Comparison of ENCODE assay signal across 8 cellular contexts in the genomic region with DNA sequence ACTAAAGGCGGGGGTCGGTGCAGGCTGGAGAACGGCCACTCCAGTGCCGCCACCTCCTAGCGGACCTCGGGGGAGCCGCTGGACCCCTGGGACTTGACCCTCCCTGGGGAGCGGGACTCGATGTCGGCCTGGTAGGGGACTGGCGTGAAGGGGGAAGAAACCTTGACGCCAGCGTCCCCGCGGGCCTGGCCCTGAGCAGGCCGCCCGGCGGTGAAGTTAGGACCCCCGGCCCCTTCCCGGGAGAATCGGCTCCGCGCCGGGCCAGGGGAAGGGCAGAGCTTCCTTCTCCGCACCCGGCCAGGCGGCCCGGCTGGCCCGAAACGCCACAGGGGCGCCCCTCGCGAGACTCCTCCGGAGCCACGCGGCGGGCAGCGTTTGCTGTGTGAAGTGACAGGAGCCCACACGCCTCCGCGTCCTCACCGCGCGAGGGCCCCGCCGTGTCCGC. TPM values are rescaled to one million over a fixed set of nuclear protein-coding genes. Genes with fewer than 3 reads are reported as not detected.
DNase-seq lines count a peak whose midpoint lies in the region; ATAC-seq, FAIRE-seq and TF ChIP-seq lines count a peak whose summit lies in the region.

No MANE protein-coding gene starts in this region.

- TF ChIP-seq RAD21 in A549 (conservative IDR thresholded peaks at IDR 0.05 in 1 of 2, IDR thresholded peaks at IDR 0.05 in 1 of 2): no peak
- TF ChIP-seq RAD21 in HepG2 (CRISPR knock-in tag; IDR thresholded peaks at IDR 0.05): no peak

- ATAC-seq in A549 (peak; percentile 10 to 33; a peak in 4 of 6 replicates), GM19035 (IDR thresholded peaks at IDR 0.05; ENCODE audit: unreplicated experiment) (peak; percentile 39), body of pancreas (peak; percentile 47), HepG2 (peak; percentile 3; the same call in 2 of the 3 replicates), sciatic nerve (no peak)

- peak in 1 of 2 experiments; percentile 66 for DNase-seq in A549 (ENCODE audit: low read depth in 1 of 2, low spot score in 1 of 2)
- DNase-seq in MG63: no peak
- no peak for DNase-seq in body of pancreas
- no peak for DNase-seq in HepG2 (ENCODE audit: low spot score)
- no peak for DNase-seq in testis
- DNase-seq in NCI-H1930 (lab: John Stamatoyannopoulos, UW): no peak
- DNase-seq in sciatic nerve (ENCODE audit: low spot score): no peak

- FAIRE-seq in A549 (lab: Jason Lieb, UNC) (no peak), HepG2 (lab: Jason Lieb, UNC) (no peak)

- H2AFZ ChIP-seq in HepG2 (ENCODE audit: low read length): no peak overlapping the region

- peak overlapping the region; percentile 95 for H3K9ac ChIP-seq in HepG2 (ENCODE audit: insufficient read depth, low read depth, low read length)

- no peaks in the 10 kb centered on the region for H3K9me3 ChIP-seq in A549
- no peaks in the 10 kb centered on the region for H3K9me3 ChIP-seq in MG63
- no peaks in the 10 kb centered on the region for H3K9me3 ChIP-seq in body of pancreas
- H3K9me3 ChIP-seq in HepG2 (ENCODE audit: low read length): no peaks in the 10 kb centered on the region
- H3K9me3 ChIP-seq in testis: no peaks in the 10 kb centered on the region

- TF ChIP-seq CTCF in A549 (IDR thresholded peaks at IDR 0.05): no peak
- TF ChIP-seq CTCF in body of pancreas (IDR thresholded peaks at IDR 0.05): no peak
- no peak for TF ChIP-seq CTCF in HepG2 (CRISPR knock-in tag; IDR thresholded peaks at IDR 0.05)
- no peak for TF ChIP-seq CTCF in testis (IDR thresholded peaks at IDR 0.05)

- no peaks in the 10 kb centered on the region for H4K20me1 ChIP-seq in HepG2 (ENCODE audit: insufficient read depth, low read length)

- TF ChIP-seq POLR2A in A549 (IDR thresholded peaks at IDR 0.05; ENCODE audit: low read length) (no peak), body of pancreas (IDR thresholded peaks at IDR 0.05) (no peak), HepG2 (IDR thresholded peaks at IDR 0.05; ENCODE audit: insufficient read depth in 1 of 2, low read depth in 2 of 2, low read length in 2 of 2) (no peak; a peak in 1 of 4 replicates), testis (IDR thresholded peaks at IDR 0.05) (no peak)

- H3K36me3 ChIP-seq in MG63: peaks cover 46% of the 10 kb centered on the region
- peaks cover 2 to 7% of the 10 kb centered on the region in 2 donors for H3K36me3 ChIP-seq in body of pancreas (replicated peaks in 1 of 2; ENCODE audit: insufficient read depth in 1 of 2, low read depth in 2 of 2)
- H3K36me3 ChIP-seq in HepG2 (replicated peaks in 1 of 2; ENCODE audit: control insufficient read depth in 1 of 2, insufficient read depth in 2 of 2, low read length in 2 of 2): peaks cover 19 to 34% of the 10 kb centered on the region in 2 experiments
- no peaks in the 10 kb centered on the region for H3K36me3 ChIP-seq in testis (ENCODE audit: low read depth, missing control alignments)

- under 1% methylated on average over 24 of the region's 47 CpGs for WGBS in A549 (ENCODE audit: missing lambda C conversion rate)
- WGBS in body of pancreas, 2 donors: 1 to 4% methylated on average over 5 to 46 of the region's 47 CpGs
- WGBS in HepG2 (ENCODE audit: low lambda C conversion rate): 1% methylated on average over 21 of the region's 47 CpGs
- 1% methylated on average over 30 of the region's 47 CpGs; no CpG with 5 or more reads in 1 of the 2 donors for WGBS in testis, 2 donors

- CTCF ChIA-PET in A549 (lab: Yijun Ruan, JAX): interaction anchor here (0.7 to 21.7 kb wide), 8 partner anchors 11 to 105 kb away, joined by 3 to 191 read pairs (median 8); a partner anchor contains a TSS
- CTCF ChIA-PET in HepG2 (lab: Yijun Ruan, JAX; ENCODE audit: low intra/inter-chr PET ratio, low total read pairs): no interaction called here

- H3K4me3 ChIP-seq in A549: peak overlapping the region; percentile 94
- peak overlapping the region; percentile 93 for H3K4me3 ChIP-seq in MG63
- peak overlapping the region; percentile 43 to 92 for H3K4me3 ChIP-seq in body of pancreas
- peak overlapping the region; percentile 69 to 99 (median 92) for H3K4me3 ChIP-seq in HepG2 (replicated peaks in 1 of 3; ENCODE audit: insufficient read depth in 1 of 3, low read depth in 2 of 3, low read length in 3 of 3)
- peak overlapping the region; percentile 68 to 83 for H3K4me3 ChIP-seq in testis

- intact Hi-C loops in body of pancreas (cut with DNase I): no loop called here
- intact Hi-C loops in HepG2 (cut with micrococcal nuclease; ENCODE audit: unreplicated experiment): no loop called here
- intact Hi-C loops in testis (cut with DNase I; ENCODE audit: low total_unique reads): no loop called here
- intact Hi-C loops in sciatic nerve (cut with DNase I): no loop called here

- in situ Hi-C loops in HepG2 (cut with HindIII; ENCODE audit: extremely low pct_ligation_motif_present, low pct_unique_long_range_greater_than_20kb): no loop called here

- no peaks in the 10 kb centered on the region for H3K27me3 ChIP-seq in MG63
- H3K27me3 ChIP-seq in body of pancreas: no peaks in the 10 kb centered on the region
- no peaks in the 10 kb centered on the region for H3K27me3 ChIP-seq in HepG2 (ENCODE audit: control insufficient read depth in 1 of 2, insufficient read depth in 2 of 2, low read length in 2 of 2)
- H3K27me3 ChIP-seq in testis: no peaks in the 10 kb centered on the region

- POLR2A ChIA-PET in A549 (lab: Yijun Ruan, JAX): interaction anchor here (0.6 to 3.1 kb wide), 3 partner anchors 14 to 172 kb away, joined by 3 to 11 read pairs (median 3); a partner anchor contains a TSS
- POLR2A ChIA-PET in HepG2 (lab: Yijun Ruan, JAX): interaction anchor here (0.6 to 3.4 kb wide), 8 partner anchors 9 to 41 kb away, joined by 3 to 14 read pairs (median 4); a partner anchor contains a TSS

- H3K79me2 ChIP-seq in HepG2 (ENCODE audit: insufficient read depth, low read length): peaks cover 20% of the 10 kb centered on the region

- H3K27ac ChIP-seq in A549: peak overlapping the region; percentile 94 to 96
- H3K27ac ChIP-seq in body of pancreas: peak overlapping the region; percentile 64 to 86 (median 70)
- peak overlapping the region; percentile 64 for H3K27ac ChIP-seq in HepG2 (ENCODE audit: extremely low read length, insufficient read depth, low read length)
- peak overlapping the region in 1 of 2 donors; percentile 55 for H3K27ac ChIP-seq in testis

- no TSS peak for BruUV-seq in HepG2 (replicated peaks; lab: Mats Ljungman, UMichigan)

- peak overlapping the region; percentile 99 for H3K4me2 ChIP-seq in A549
- peak overlapping the region; percentile 96 for H3K4me2 ChIP-seq in HepG2 (ENCODE audit: low read depth, low read length)

- H3K4me1 ChIP-seq in A549: peaks cover 19% of the 10 kb centered on the region
- H3K4me1 ChIP-seq in body of pancreas: peaks cover 33% of the 10 kb centered on the region
- peaks cover 28% of the 10 kb centered on the region for H3K4me1 ChIP-seq in HepG2 (ENCODE audit: insufficient read depth, low read length)
- H3K4me1 ChIP-seq in testis: peaks cover 19% of the 10 kb centered on the region

- TF ChIP-seq EP300 in A549 (IDR thresholded peaks at IDR 0.05): no peak
- no peak for TF ChIP-seq EP300 in HepG2 (IDR thresholded peaks at IDR 0.05; ENCODE audit: low read depth in 2 of 2, low read length in 2 of 2)
- TF ChIP-seq EP300 in HepG2 (CRISPR knock-in tag; IDR thresholded peaks at IDR 0.05; ENCODE audit: borderline replicate concordance): 0 out of 2 replicates have a peak, but pooled peaks have one; percentile 24

RNA-seq across cellular contexts. Expression of a gene that starts 0.4 kb away (rescaled TPM):
- 48.1 and 59.5 TPM in 2 replicates for polyA plus RNA-seq in A549 (2011; rRNA removed)
- 169 and 171 TPM in 2 replicates for polyA plus RNA-seq in A549 (2012; cell fraction: cytosol; rRNA removed)
- 577 and 749 TPM in 2 replicates for polyA plus RNA-seq in A549 (2012; cell fraction: nucleus; rRNA removed)
- polyA plus RNA-seq in A549 (2017; fragmentation: RNase III; extraction: RNeasy Plus Mini Kit Qiagen cat#74134 plus additional on column Dnase treatment): 81.5 to 84.8 TPM (median 83.6 TPM) in 3 replicates
- 25.8 and 30.8 TPM in 2 replicates for polyA minus RNA-seq in A549 (2011; rRNA and poly(A)+ RNA removed)
- total RNA-seq in MG63 (2014; rRNA removed; shearing (Covaris generic); ENCODE audit: low replicate concordance): 104 and 123 TPM in 2 replicates
- 100 to 1,000 TPM in 1 of 2 donors, 10 to 100 TPM in 1; 76.0 to 128 TPM for total RNA-seq in body of pancreas
- 67.9 and 109 TPM in 2 replicates for total RNA-seq in HepG2 (2016; rRNA removed; fragmentation: Illumina TruSeq; extraction: Trizol)
- 206 and 220 TPM in 2 replicates for total RNA-seq in HepG2 (2016; cell fraction: cytosol; rRNA removed; fragmentation: Illumina TruSeq; extraction: Trizol; ENCODE audit: low read depth)
- total RNA-seq in HepG2 (2016; cell fraction: insoluble cytoplasmic fraction; rRNA removed; fragmentation: Illumina TruSeq; extraction: Trizol): 58.4 and 113 TPM in 2 replicates
- total RNA-seq in HepG2 (2016; cell fraction: membrane; rRNA removed; fragmentation: Illumina TruSeq; extraction: Trizol): 268 and 276 TPM in 2 replicates
- 69.9 and 102 TPM in 2 replicates for total RNA-seq in HepG2 (2016; cell fraction: nucleus; rRNA removed; fragmentation: Illumina TruSeq; extraction: Trizol)
- polyA plus RNA-seq in HepG2 (2011; rRNA removed): 81.0 and 108 TPM in 2 replicates
- polyA plus RNA-seq in HepG2 (2011; cell fraction: cytosol; rRNA removed): 64.5 and 97.7 TPM in 2 replicates
- 583 and 668 TPM in 2 replicates for polyA plus RNA-seq in HepG2 (2011; cell fraction: nucleus; rRNA removed)
- polyA plus RNA-seq in HepG2 (2012): 82.7 and 123 TPM in 2 replicates
- 353 and 384 TPM in 2 replicates for polyA plus RNA-seq in HepG2 (2016; cell fraction: cytosol; fragmentation: Illumina TruSeq; extraction: Trizol; ENCODE audit: low read depth)
- polyA plus RNA-seq in HepG2 (2016; cell fraction: insoluble cytoplasmic fraction; fragmentation: Illumina TruSeq; extraction: Trizol; ENCODE audit: low read depth): 138 and 172 TPM in 2 replicates
- 444 and 521 TPM in 2 replicates for polyA plus RNA-seq in HepG2 (2016; cell fraction: membrane; fragmentation: Illumina TruSeq; extraction: Trizol; ENCODE audit: low read depth)
- polyA plus RNA-seq in HepG2 (2016; cell fraction: nucleus; fragmentation: Illumina TruSeq; extraction: Trizol; ENCODE audit: insufficient read depth, low read depth): 330 and 339 TPM in 2 replicates
- polyA minus RNA-seq in HepG2 (2011; rRNA and poly(A)+ RNA removed; ENCODE audit: low replicate concordance): 47.0 and 79.2 TPM in 2 replicates
- polyA minus RNA-seq in HepG2 (2011; cell fraction: cytosol; rRNA and poly(A)+ RNA removed): 31.7 and 34.4 TPM in 2 replicates
- 85.7 and 87.9 TPM in 2 replicates for polyA minus RNA-seq in HepG2 (2011; cell fraction: nucleus; rRNA and poly(A)+ RNA removed)
- total RNA-seq in testis: 100 to 1,000 TPM; 117 to 132 TPM
- 127 TPM for polyA plus RNA-seq in testis (ENCODE audit: insufficient read depth, low read depth, low replicate concordance)
- 57.1 TPM for total RNA-seq in sciatic nerve

RNA-seq across cellular contexts. Expression of a gene that starts 13.5 kb away (rescaled TPM):
- polyA plus RNA-seq in A549 (2011; rRNA removed): 89.4 and 93.8 TPM in 2 replicates
- polyA plus RNA-seq in A549 (2012; cell fraction: cytosol; rRNA removed): 230 and 300 TPM in 2 replicates
- polyA plus RNA-seq in A549 (2012; cell fraction: nucleus; rRNA removed): 472 and 641 TPM in 2 replicates
- polyA plus RNA-seq in A549 (2017; fragmentation: RNase III; extraction: RNeasy Plus Mini Kit Qiagen cat#74134 plus additional on column Dnase treatment): 122 to 130 TPM (median 126 TPM) in 3 replicates
- polyA minus RNA-seq in A549 (2011; rRNA and poly(A)+ RNA removed): 125 and 162 TPM in 2 replicates
- 103 and 181 TPM in 2 replicates for total RNA-seq in MG63 (2014; rRNA removed; shearing (Covaris generic); ENCODE audit: low replicate concordance)
- 10 to 100 TPM; 63.0 to 86.4 TPM for total RNA-seq in body of pancreas
- 106 and 124 TPM in 2 replicates for total RNA-seq in HepG2 (2016; rRNA removed; fragmentation: Illumina TruSeq; extraction: Trizol)
- total RNA-seq in HepG2 (2016; cell fraction: cytosol; rRNA removed; fragmentation: Illumina TruSeq; extraction: Trizol; ENCODE audit: low read depth): 87.3 and 88.2 TPM in 2 replicates
- total RNA-seq in HepG2 (2016; cell fraction: insoluble cytoplasmic fraction; rRNA removed; fragmentation: Illumina TruSeq; extraction: Trizol): 99.7 and 134 TPM in 2 replicates
- total RNA-seq in HepG2 (2016; cell fraction: membrane; rRNA removed; fragmentation: Illumina TruSeq; extraction: Trizol): 96.5 and 111 TPM in 2 replicates
- total RNA-seq in HepG2 (2016; cell fraction: nucleus; rRNA removed; fragmentation: Illumina TruSeq; extraction: Trizol): 89.5 and 106 TPM in 2 replicates
- polyA plus RNA-seq in HepG2 (2011; rRNA removed): 128 and 161 TPM in 2 replicates
- polyA plus RNA-seq in HepG2 (2011; cell fraction: cytosol; rRNA removed): 107 and 157 TPM in 2 replicates
- 389 and 467 TPM in 2 replicates for polyA plus RNA-seq in HepG2 (2011; cell fraction: nucleus; rRNA removed)
- 102 and 120 TPM in 2 replicates for polyA plus RNA-seq in HepG2 (2012)
- polyA plus RNA-seq in HepG2 (2016; cell fraction: cytosol; fragmentation: Illumina TruSeq; extraction: Trizol; ENCODE audit: low read depth): 96.5 and 102 TPM in 2 replicates
- polyA plus RNA-seq in HepG2 (2016; cell fraction: insoluble cytoplasmic fraction; fragmentation: Illumina TruSeq; extraction: Trizol; ENCODE audit: low read depth): 120 and 146 TPM in 2 replicates
- polyA plus RNA-seq in HepG2 (2016; cell fraction: membrane; fragmentation: Illumina TruSeq; extraction: Trizol; ENCODE audit: low read depth): 103 and 104 TPM in 2 replicates
- polyA plus RNA-seq in HepG2 (2016; cell fraction: nucleus; fragmentation: Illumina TruSeq; extraction: Trizol; ENCODE audit: insufficient read depth, low read depth): 225 and 229 TPM in 2 replicates
- 182 and 265 TPM in 2 replicates for polyA minus RNA-seq in HepG2 (2011; rRNA and poly(A)+ RNA removed; ENCODE audit: low replicate concordance)
- polyA minus RNA-seq in HepG2 (2011; cell fraction: cytosol; rRNA and poly(A)+ RNA removed): 76.6 and 80.3 TPM in 2 replicates
- polyA minus RNA-seq in HepG2 (2011; cell fraction: nucleus; rRNA and poly(A)+ RNA removed): 60.2 and 61.0 TPM in 2 replicates
- 100 to 1,000 TPM; 170 to 190 TPM for total RNA-seq in testis
- 178 TPM for polyA plus RNA-seq in testis (ENCODE audit: insufficient read depth, low read depth, low replicate concordance)
- total RNA-seq in sciatic nerve: 68.2 TPM

RNA-seq across cellular contexts. Expression of a gene that starts 13.6 kb away (rescaled TPM):
- 8.4 and 8.9 TPM in 2 replicates for polyA plus RNA-seq in A549 (2011; rRNA removed)
- polyA plus RNA-seq in A549 (2012; cell fraction: cytosol; rRNA removed): 18.8 and 28.0 TPM in 2 replicates
- polyA plus RNA-seq in A549 (2012; cell fraction: nucleus; rRNA removed): 72.7 and 93.7 TPM in 2 replicates
- 21.3 to 31.5 TPM (median 25.7 TPM) in 3 replicates for polyA plus RNA-seq in A549 (2017; fragmentation: RNase III; extraction: RNeasy Plus Mini Kit Qiagen cat#74134 plus additional on column Dnase treatment)
- 16.0 and 17.5 TPM in 2 replicates for polyA minus RNA-seq in A549 (2011; rRNA and poly(A)+ RNA removed)
- 41.2 and 41.6 TPM in 2 replicates for total RNA-seq in MG63 (2014; rRNA removed; shearing (Covaris generic); ENCODE audit: low replicate concordance)
- 10 to 100 TPM; 37.9 to 43.1 TPM for total RNA-seq in body of pancreas
- total RNA-seq in HepG2 (2016; rRNA removed; fragmentation: Illumina TruSeq; extraction: Trizol): 27.8 and 64.0 TPM in 2 replicates
- 72.5 and 73.8 TPM in 2 replicates for total RNA-seq in HepG2 (2016; cell fraction: cytosol; rRNA removed; fragmentation: Illumina TruSeq; extraction: Trizol; ENCODE audit: low read depth)
- 23.6 and 61.0 TPM in 2 replicates for total RNA-seq in HepG2 (2016; cell fraction: insoluble cytoplasmic fraction; rRNA removed; fragmentation: Illumina TruSeq; extraction: Trizol)
- total RNA-seq in HepG2 (2016; cell fraction: membrane; rRNA removed; fragmentation: Illumina TruSeq; extraction: Trizol): 95.0 and 98.0 TPM in 2 replicates
- 53.3 and 60.7 TPM in 2 replicates for total RNA-seq in HepG2 (2016; cell fraction: nucleus; rRNA removed; fragmentation: Illumina TruSeq; extraction: Trizol)
- polyA plus RNA-seq in HepG2 (2011; rRNA removed): 61.4 and 90.6 TPM in 2 replicates
- polyA plus RNA-seq in HepG2 (2011; cell fraction: cytosol; rRNA removed): 36.1 and 62.0 TPM in 2 replicates
- 548 and 733 TPM in 2 replicates for polyA plus RNA-seq in HepG2 (2011; cell fraction: nucleus; rRNA removed)
- 60.9 and 71.7 TPM in 2 replicates for polyA plus RNA-seq in HepG2 (2012)
- 106 and 121 TPM in 2 replicates for polyA plus RNA-seq in HepG2 (2016; cell fraction: cytosol; fragmentation: Illumina TruSeq; extraction: Trizol; ENCODE audit: low read depth)
- 35.7 and 47.7 TPM in 2 replicates for polyA plus RNA-seq in HepG2 (2016; cell fraction: insoluble cytoplasmic fraction; fragmentation: Illumina TruSeq; extraction: Trizol; ENCODE audit: low read depth)
- polyA plus RNA-seq in HepG2 (2016; cell fraction: membrane; fragmentation: Illumina TruSeq; extraction: Trizol; ENCODE audit: low read depth): 128 and 132 TPM in 2 replicates
- polyA plus RNA-seq in HepG2 (2016; cell fraction: nucleus; fragmentation: Illumina TruSeq; extraction: Trizol; ENCODE audit: insufficient read depth, low read depth): 227 and 229 TPM in 2 replicates
- 12.3 and 58.2 TPM in 2 replicates for polyA minus RNA-seq in HepG2 (2011; rRNA and poly(A)+ RNA removed; ENCODE audit: low replicate concordance)
- 21.9 and 29.0 TPM in 2 replicates for polyA minus RNA-seq in HepG2 (2011; cell fraction: cytosol; rRNA and poly(A)+ RNA removed)
- polyA minus RNA-seq in HepG2 (2011; cell fraction: nucleus; rRNA and poly(A)+ RNA removed): 29.7 and 35.9 TPM in 2 replicates
- total RNA-seq in testis: 100 to 1,000 TPM in 1 of 2 donors, 10 to 100 TPM in 1; 73.3 to 102 TPM
- polyA plus RNA-seq in testis (ENCODE audit: insufficient read depth, low read depth, low replicate concordance): 50.5 TPM
- 42.4 TPM for total RNA-seq in sciatic nerve

RNA-seq across cellular contexts. Expression of a gene that starts 27.7 kb away (rescaled TPM):
- polyA plus RNA-seq in A549 (2011; rRNA removed) (39.3 and 48.3 TPM in 2 replicates), A549 (2017; fragmentation: RNase III; extraction: RNeasy Plus Mini Kit Qiagen cat#74134 plus additional on column Dnase treatment) (62.0 to 70.7 TPM (median 69.6 TPM) in 3 replicates), HepG2 (2011; rRNA removed) (287 and 290 TPM in 2 replicates), testis (ENCODE audit: insufficient read depth, low read depth, low replicate concordance) (109 TPM)
- 188 and 204 TPM in 2 replicates for polyA plus RNA-seq in A549 (2012; cell fraction: cytosol; rRNA removed)
- polyA plus RNA-seq in A549 (2012; cell fraction: nucleus; rRNA removed): 208 and 243 TPM in 2 replicates
- polyA minus RNA-seq in A549 (2011; rRNA and poly(A)+ RNA removed): 46.9 and 54.2 TPM in 2 replicates
- 44.0 and 73.1 TPM in 2 replicates for total RNA-seq in MG63 (2014; rRNA removed; shearing (Covaris generic); ENCODE audit: low replicate concordance)
- total RNA-seq in body of pancreas (100 to 1,000 TPM in 1 of 2 donors, 10 to 100 TPM in 1; 82.2 to 205 TPM), HepG2 (2016; rRNA removed; fragmentation: Illumina TruSeq; extraction: Trizol) (286 and 311 TPM in 2 replicates), testis (100 to 1,000 TPM; 134 to 188 TPM), sciatic nerve (80.0 TPM)
- 275 and 353 TPM in 2 replicates for total RNA-seq in HepG2 (2016; cell fraction: cytosol; rRNA removed; fragmentation: Illumina TruSeq; extraction: Trizol; ENCODE audit: low read depth)
- total RNA-seq in HepG2 (2016; cell fraction: insoluble cytoplasmic fraction; rRNA removed; fragmentation: Illumina TruSeq; extraction: Trizol): 302 and 321 TPM in 2 replicates
- total RNA-seq in HepG2 (2016; cell fraction: membrane; rRNA removed; fragmentation: Illumina TruSeq; extraction: Trizol): 228 and 297 TPM in 2 replicates
- 132 and 152 TPM in 2 replicates for total RNA-seq in HepG2 (2016; cell fraction: nucleus; rRNA removed; fragmentation: Illumina TruSeq; extraction: Trizol)
- polyA plus RNA-seq in HepG2 (2011; cell fraction: cytosol; rRNA removed): 253 and 424 TPM in 2 replicates
- 645 and 737 TPM in 2 replicates for polyA plus RNA-seq in HepG2 (2011; cell fraction: nucleus; rRNA removed)
- polyA plus RNA-seq in HepG2 (2012): 190 and 266 TPM in 2 replicates
- 398 and 426 TPM in 2 replicates for polyA plus RNA-seq in HepG2 (2016; cell fraction: cytosol; fragmentation: Illumina TruSeq; extraction: Trizol; ENCODE audit: low read depth)
- polyA plus RNA-seq in HepG2 (2016; cell fraction: insoluble cytoplasmic fraction; fragmentation: Illumina TruSeq; extraction: Trizol; ENCODE audit: low read depth): 296 and 330 TPM in 2 replicates
- 308 and 335 TPM in 2 replicates for polyA plus RNA-seq in HepG2 (2016; cell fraction: membrane; fragmentation: Illumina TruSeq; extraction: Trizol; ENCODE audit: low read depth)
- polyA plus RNA-seq in HepG2 (2016; cell fraction: nucleus; fragmentation: Illumina TruSeq; extraction: Trizol; ENCODE audit: insufficient read depth, low read depth): 280 and 299 TPM in 2 replicates
- 73.9 and 172 TPM in 2 replicates for polyA minus RNA-seq in HepG2 (2011; rRNA and poly(A)+ RNA removed; ENCODE audit: low replicate concordance)
- 52.1 and 74.6 TPM in 2 replicates for polyA minus RNA-seq in HepG2 (2011; cell fraction: cytosol; rRNA and poly(A)+ RNA removed)
- polyA minus RNA-seq in HepG2 (2011; cell fraction: nucleus; rRNA and poly(A)+ RNA removed): 61.5 and 67.5 TPM in 2 replicates

RNA-seq across cellular contexts. Expression of a gene that starts 32.8 kb away (rescaled TPM):
- polyA plus RNA-seq in A549 (2011; rRNA removed) (12.9 and 16.3 TPM in 2 replicates), A549 (2017; fragmentation: RNase III; extraction: RNeasy Plus Mini Kit Qiagen cat#74134 plus additional on column Dnase treatment) (114 to 169 TPM (median 144 TPM) in 3 replicates), HepG2 (2011; rRNA removed) (51.7 and 92.4 TPM in 2 replicates), testis (ENCODE audit: insufficient read depth, low read depth, low replicate concordance) (47.6 TPM)
- polyA plus RNA-seq in A549 (2012; cell fraction: cytosol; rRNA removed): 107 and 146 TPM in 2 replicates
- 443 and 799 TPM in 2 replicates for polyA plus RNA-seq in A549 (2012; cell fraction: nucleus; rRNA removed)
- polyA minus RNA-seq in A549 (2011; rRNA and poly(A)+ RNA removed): 16.9 and 37.7 TPM in 2 replicates
- 112 and 125 TPM in 2 replicates for total RNA-seq in MG63 (2014; rRNA removed; shearing (Covaris generic); ENCODE audit: low replicate concordance)
- total RNA-seq in body of pancreas (100 to 1,000 TPM in 1 of 2 donors, 10 to 100 TPM in 1; 16.3 to 388 TPM), HepG2 (2016; rRNA removed; fragmentation: Illumina TruSeq; extraction: Trizol) (101 and 192 TPM in 2 replicates), testis (10 to 100 TPM; 76.2 to 93.0 TPM), sciatic nerve (280 TPM)
- 28.4 and 29.9 TPM in 2 replicates for total RNA-seq in HepG2 (2016; cell fraction: cytosol; rRNA removed; fragmentation: Illumina TruSeq; extraction: Trizol; ENCODE audit: low read depth)
- total RNA-seq in HepG2 (2016; cell fraction: insoluble cytoplasmic fraction; rRNA removed; fragmentation: Illumina TruSeq; extraction: Trizol): 118 and 157 TPM in 2 replicates
- 63.2 and 68.3 TPM in 2 replicates for total RNA-seq in HepG2 (2016; cell fraction: membrane; rRNA removed; fragmentation: Illumina TruSeq; extraction: Trizol)
- 147 and 173 TPM in 2 replicates for total RNA-seq in HepG2 (2016; cell fraction: nucleus; rRNA removed; fragmentation: Illumina TruSeq; extraction: Trizol)
- 62.2 and 67.6 TPM in 2 replicates for polyA plus RNA-seq in HepG2 (2011; cell fraction: cytosol; rRNA removed)
- 516 and 545 TPM in 2 replicates for polyA plus RNA-seq in HepG2 (2011; cell fraction: nucleus; rRNA removed)
- 163 and 245 TPM in 2 replicates for polyA plus RNA-seq in HepG2 (2012)
- 24.8 and 25.4 TPM in 2 replicates for polyA plus RNA-seq in HepG2 (2016; cell fraction: cytosol; fragmentation: Illumina TruSeq; extraction: Trizol; ENCODE audit: low read depth)
- polyA plus RNA-seq in HepG2 (2016; cell fraction: insoluble cytoplasmic fraction; fragmentation: Illumina TruSeq; extraction: Trizol; ENCODE audit: low read depth): 209 and 303 TPM in 2 replicates
- polyA plus RNA-seq in HepG2 (2016; cell fraction: membrane; fragmentation: Illumina TruSeq; extraction: Trizol; ENCODE audit: low read depth): 52.3 and 61.0 TPM in 2 replicates
- polyA plus RNA-seq in HepG2 (2016; cell fraction: nucleus; fragmentation: Illumina TruSeq; extraction: Trizol; ENCODE audit: insufficient read depth, low read depth): 501 and 529 TPM in 2 replicates
- polyA minus RNA-seq in HepG2 (2011; rRNA and poly(A)+ RNA removed; ENCODE audit: low replicate concordance): 35.6 and 241 TPM in 2 replicates
- polyA minus RNA-seq in HepG2 (2011; cell fraction: cytosol; rRNA and poly(A)+ RNA removed): 226 and 344 TPM in 2 replicates
- 97.7 and 151 TPM in 2 replicates for polyA minus RNA-seq in HepG2 (2011; cell fraction: nucleus; rRNA and poly(A)+ RNA removed)
